In genomic region chr14:93331375-93332031, GRCh38 we compare ENCODE assay signal across 1 cellular context.
TF ChIP-seq lines count a peak whose summit lies in the region.

No MANE protein-coding gene starts in this region.

TF ChIP-seq in IMR-90, 13 proteins besides CTCF, POLR2A, EP300 and RAD21 (continued from another document):
- TF ChIP-seq MAFK (IDR thresholded peaks at IDR 0.05; ENCODE audit: low read depth, low read length): no peak
- TF ChIP-seq, protein P1, sequence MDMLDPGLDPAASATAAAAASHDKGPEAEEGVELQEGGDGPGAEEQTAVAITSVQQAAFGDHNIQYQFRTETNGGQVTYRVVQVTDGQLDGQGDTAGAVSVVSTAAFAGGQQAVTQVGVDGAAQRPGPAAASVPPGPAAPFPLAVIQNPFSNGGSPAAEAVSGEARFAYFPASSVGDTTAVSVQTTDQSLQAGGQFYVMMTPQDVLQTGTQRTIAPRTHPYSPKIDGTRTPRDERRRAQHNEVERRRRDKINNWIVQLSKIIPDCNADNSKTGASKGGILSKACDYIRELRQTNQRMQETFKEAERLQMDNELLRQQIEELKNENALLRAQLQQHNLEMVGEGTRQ (IDR thresholded peaks at IDR 0.05; ENCODE audit: low read depth, low read length): no peak
- no peak for TF ChIP-seq FOS (IDR thresholded peaks at IDR 0.05; ENCODE audit: low read depth, low read length)
- TF ChIP-seq CEBPB (IDR thresholded peaks at IDR 0.05; ENCODE audit: low read depth, low read length): no peak
- no peak for TF ChIP-seq RCOR1 (IDR thresholded peaks at IDR 0.05; ENCODE audit: insufficient replicate concordance, low read length)
- TF ChIP-seq MAZ (IDR thresholded peaks at IDR 0.05; ENCODE audit: borderline replicate concordance, low read depth, low read length): no peak
- TF ChIP-seq, protein P2, sequence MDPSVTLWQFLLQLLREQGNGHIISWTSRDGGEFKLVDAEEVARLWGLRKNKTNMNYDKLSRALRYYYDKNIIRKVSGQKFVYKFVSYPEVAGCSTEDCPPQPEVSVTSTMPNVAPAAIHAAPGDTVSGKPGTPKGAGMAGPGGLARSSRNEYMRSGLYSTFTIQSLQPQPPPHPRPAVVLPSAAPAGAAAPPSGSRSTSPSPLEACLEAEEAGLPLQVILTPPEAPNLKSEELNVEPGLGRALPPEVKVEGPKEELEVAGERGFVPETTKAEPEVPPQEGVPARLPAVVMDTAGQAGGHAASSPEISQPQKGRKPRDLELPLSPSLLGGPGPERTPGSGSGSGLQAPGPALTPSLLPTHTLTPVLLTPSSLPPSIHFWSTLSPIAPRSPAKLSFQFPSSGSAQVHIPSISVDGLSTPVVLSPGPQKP (IDR thresholded peaks at IDR 0.05; ENCODE audit: borderline replicate concordance, low read depth, low read length): no peak
- TF ChIP-seq NFE2L2 (IDR thresholded peaks at IDR 0.05; ENCODE audit: low read depth, low read length): no peak
- TF ChIP-seq MXI1 (IDR thresholded peaks at IDR 0.05; ENCODE audit: borderline replicate concordance, low read depth, low read length): no peak
- TF ChIP-seq BHLHE40 (IDR thresholded peaks at IDR 0.05; ENCODE audit: low read depth, low read length): no peak
TF ChIP-seq in IMR-90: peak in this region for 0.
